Comparison of ENCODE assay signal across 27 cellular contexts in the genomic region with DNA sequence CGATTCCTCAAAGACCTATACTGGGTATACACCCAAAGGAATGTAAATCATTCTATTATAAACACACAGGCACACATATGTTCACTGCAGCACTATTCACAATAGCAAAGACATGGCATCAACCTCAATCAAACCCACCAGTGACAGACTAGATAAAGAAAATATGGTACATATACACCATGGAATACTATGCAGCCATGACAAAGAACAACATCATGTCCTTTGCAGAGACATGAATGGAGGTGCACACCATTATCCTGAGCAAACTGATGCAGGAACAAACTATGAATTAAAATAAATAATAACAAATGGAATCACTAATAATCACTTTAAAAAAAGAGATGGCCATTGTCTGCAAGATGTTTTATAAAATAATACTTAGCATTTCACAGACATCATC.
"Had no signal": no experiment of that assay in that cellular context is flagged by ENCODE, and none has a peak within 500 bp of the region (broad histone marks: within the 10 kb centered on the region; RNA-seq: fewer than 3 reads in every experiment).

No MANE protein-coding gene starts in this region.

- H3K27me3 ChIP-seq: stomach, suprapubic skin, testis, thyroid gland, tibial artery, tibial nerve, transverse colon, upper lobe of left lung, upper lobe of right lung, uterus, vagina had no signal

- H3K27ac ChIP-seq: stomach, suprapubic skin, testis, thoracic aorta, thyroid gland, tibial artery, tibial nerve, transverse colon, upper lobe of left lung, upper lobe of right lung, uterus, vagina had no signal

- FAIRE-seq: urothelium cell line had no signal

- H3K9me3 ChIP-seq: stomach, suprapubic skin, testis, thoracic aorta, thyroid gland, tibial artery, tibial nerve, transverse colon, upper lobe of left lung, upper lobe of right lung, uterus, vagina had no signal

- H3K4me1 ChIP-seq: stomach, suprapubic skin, testis, thyroid gland, tibial nerve, transverse colon, upper lobe of left lung, upper lobe of right lung, uterus, vagina had no signal

- ATAC-seq: stimulated activated effector memory CD8-positive, alpha-beta T cell treated with anti-CD3 and anti-CD28 coated beads, Interleukin-12 subunit alpha, Interleukin-12 subunit beta, amount 100 ng/mL, for 72 hours; stimulated activated memory B cell treated with anti-CD40 and anti-IgM and Interleukin-4, amounts not matched to agents 10 μg/mL and 1 μg/mL and 100 μg/mL, for 72 hours; stimulated activated naive B cell treated with anti-CD40 and anti-IgM and Interleukin-4, amounts not matched to agents 10 μg/mL and 1 μg/mL and 100 μg/mL, for 72 hours; stimulated activated naive CD8-positive, alpha-beta T cell treated with anti-CD3 and anti-CD28 coated beads, Interleukin-15, amount 100 ng/mL, for 72 hours; stimulated activated naive CD8-positive, alpha-beta T cell treated with anti-CD3 and anti-CD28 coated beads, Interleukin-15, Interleukin-2, amounts not matched to agents 100 U/mL and 50 U/mL, for 24 hours; upper lobe of right lung had no signal

- H3K36me3 ChIP-seq: stomach, suprapubic skin, thoracic aorta, thyroid gland, tibial artery, tibial nerve, transverse colon, upper lobe of left lung, upper lobe of right lung, uterus, vagina had no signal

- H3K4me3 ChIP-seq: stomach, suprapubic skin, testis, thoracic aorta, thyroid gland, tibial artery, tibial nerve, transverse colon, upper lobe of left lung, upper lobe of right lung, uterus, vagina had no signal

- DNase-seq: stimulated activated CD4-positive, alpha-beta T cell treated with anti-CD3 and anti-CD28 coated beads, Interleukin-2, amount 100 ng/mL, for 48 hours; stimulated activated CD4-positive, alpha-beta T cell treated with anti-CD3 and anti-CD28 coated beads, Interleukin-4, amount 100 ng/mL, for 1 hour; stimulated activated CD4-positive, alpha-beta T cell treated with anti-CD3 and anti-CD28 coated beads, Interleukin-4, amount 100 ng/mL, for 24 hours; stimulated activated CD4-positive, alpha-beta T cell treated with anti-CD3 and anti-CD28 coated beads, Interleukin-4, amount 100 ng/mL, for 4 hours; stimulated activated CD8-positive, alpha-beta memory T cell treated with anti-CD3 and anti-CD28 coated beads, Interleukin-4, amount 100 ng/mL, for 48 hours; stimulated activated naive B cell treated with anti-CD40 and anti-IgM and Interleukin-4, amounts not matched to agents 10 μg/mL and 1 μg/mL and 100 μg/mL, for 72 hours; stimulated activated naive CD4-positive, alpha-beta T cell; stimulated activated naive CD4-positive, alpha-beta T cell treated with Interleukin-2 at 50 U/mL for 16 hours; stimulated activated naive CD8-positive, alpha-beta T cell treated with anti-CD3 and anti-CD28 coated beads, Interleukin-15, amount 100 ng/mL, for 72 hours; stimulated activated naive CD8-positive, alpha-beta T cell treated with anti-CD3 and anti-CD28 coated beads, Interleukin-15, Interleukin-2, amounts not matched to agents 100 U/mL and 50 U/mL, for 24 hours; stomach; substantia nigra; testis; thyroid gland; tibial artery; transverse colon; trophoblast cell; upper lobe of left lung; upper lobe of right lung; uterus had no signal
